ENCODE assay signal across 8 cellular contexts in the genomic region with DNA sequence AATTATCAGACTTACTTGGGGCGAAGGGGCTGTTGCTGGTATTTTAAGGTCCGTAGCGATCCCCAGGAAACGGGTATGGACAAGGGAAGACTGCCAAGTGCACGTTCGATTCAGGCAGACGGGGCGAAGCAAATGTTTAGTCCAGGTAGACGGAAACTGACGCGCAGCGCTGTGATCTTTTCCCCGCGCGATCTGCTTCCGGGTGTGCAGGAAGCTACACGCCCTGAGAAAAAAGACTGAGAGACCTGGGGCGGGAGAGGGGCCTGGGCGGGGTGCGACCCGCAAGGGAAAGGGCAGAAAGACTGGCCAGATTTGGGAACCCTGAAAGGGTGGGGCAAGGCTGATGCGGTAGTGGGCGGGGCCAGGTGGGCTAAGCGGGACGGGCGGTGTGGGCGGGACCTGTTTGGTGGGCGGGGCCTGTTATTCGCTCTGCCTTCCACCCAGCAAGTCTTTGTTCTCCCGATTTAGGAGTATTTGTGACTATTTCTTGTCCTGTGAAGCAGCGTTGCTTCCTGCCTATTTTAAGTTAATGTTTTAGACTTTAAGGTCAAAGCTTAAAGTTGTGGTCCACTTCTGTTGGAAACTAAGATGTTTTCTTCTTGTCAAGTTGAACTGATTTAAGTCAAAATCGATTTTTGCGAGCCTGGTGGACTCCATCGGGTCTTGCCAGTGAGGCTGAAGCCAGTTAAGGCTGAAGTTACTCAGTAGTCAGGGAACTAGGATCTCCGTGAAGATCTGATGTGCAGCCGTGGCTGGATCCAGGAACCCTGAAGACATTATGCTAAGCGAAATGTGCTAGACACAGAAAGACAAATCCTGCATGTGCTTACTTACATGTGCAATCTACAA. TPM values are rescaled to one million over a fixed set of nuclear protein-coding genes. Genes with fewer than 3 reads are reported as not detected.
DNase-seq lines count a peak whose midpoint lies in the region; ATAC-seq and TF ChIP-seq lines count a peak whose summit lies in the region.

A gene (minus strand): TSS at position 301 of the 849 bp plus-strand sequence. CDS start 3,549 bp downstream, outside the sequence.

- H3K27ac Mint-ChIP-seq in activated CD4-positive, alpha-beta T cell treated with anti-CD3 and anti-CD28 coated beads for 36 hours = peak within 1 kb of the TSS; percentile 93

- ATAC-seq in HG03097 (IDR thresholded peaks at IDR 0.05; ENCODE audit: low FRiP score, unreplicated experiment) (peak; percentile 72), left colon (peak; percentile 96)
- ATAC-seq in activated CD4-positive, alpha-beta T cell treated with anti-CD3 and anti-CD28 coated beads for 36 hours = peak; percentile 96

- H3K4me3 Mint-ChIP-seq in activated CD4-positive, alpha-beta T cell treated with anti-CD3 and anti-CD28 coated beads for 36 hours = peak within 1 kb of the TSS; percentile 87

- H3K27ac ChIP-seq in cingulate gyrus (ENCODE audit: low read depth, low read length) = peak within 1 kb of the TSS; percentile 75

- TF ChIP-seq CTCF in GM10266 (IDR thresholded peaks at IDR 0.05; ENCODE audit: control insufficient read depth, insufficient read depth, low read depth, missing control alignments) = no peak

- CTCF ChIA-PET in activated CD4-positive, alpha-beta T cell treated with anti-CD3 and anti-CD28 coated beads for 36 hours (lab: Charles Lee) = interaction anchor here (0.6 to 1.5 kb wide), 4 partner anchors 19 to 80 kb away, joined by 3 to 5 read pairs (median 4); no protein-coding TSS in a partner anchor

- H3K27me3 Mint-ChIP-seq in activated CD4-positive, alpha-beta T cell treated with anti-CD3 and anti-CD28 coated beads for 36 hours = no peaks in the 10 kb centered on the region

- peaks cover 36% of the 10 kb centered on the region for H3K36me3 Mint-ChIP-seq in activated CD4-positive, alpha-beta T cell treated with anti-CD3 and anti-CD28 coated beads for 36 hours (ENCODE audit: low read depth)

- intact Hi-C loops in activated CD4-positive, alpha-beta T cell treated with anti-CD3 and anti-CD28 coated beads for 36 hours (cut with DNase I, micrococcal nuclease) = loop anchor here (1.0 to 10.0 kb wide), 8 partner anchors 18 to 727 kb away; a partner anchor contains a TSS
- intact Hi-C loops in left colon (cut with DNase I, micrococcal nuclease) = no loop called here

- DNase-seq in GM10266 (ENCODE audit: extremely low spot score) = peak; percentile 81
- peak; percentile 26 for DNase-seq in NCI-H460 (ENCODE audit: extremely low read depth, low read depth)
- DNase-seq in activated CD4-positive, alpha-beta T cell treated with anti-CD3 and anti-CD28 coated beads for 36 hours = peak; percentile 96
- DNase-seq in left colon = peak; percentile 91 to 95
- peak; percentile 82 to 88 (median 84) for DNase-seq in stimulated activated CD4-positive, alpha-beta T cell treated with anti-CD3 and anti-CD28 coated beads, Interleukin-1b, Interleukin-23, amount 100 ng/mL, for 24 hours (ENCODE audit: low read depth in 4 of 4, low spot score in 1 of 4)
- DNase-seq in HuH-7 (ENCODE audit: low spot score) = no peak

- POLR2A ChIA-PET in activated CD4-positive, alpha-beta T cell treated with anti-CD3 and anti-CD28 coated beads for 36 hours (lab: Charles Lee) = interaction anchor here (0.6 kb wide), 1 partner anchor 12 kb away, joined by 3 read pairs; no protein-coding TSS in a partner anchor

- peaks cover 17% of the 10 kb centered on the region for H3K4me1 Mint-ChIP-seq in activated CD4-positive, alpha-beta T cell treated with anti-CD3 and anti-CD28 coated beads for 36 hours

- peaks cover 1% of the 10 kb centered on the region for H3K9me3 Mint-ChIP-seq in activated CD4-positive, alpha-beta T cell treated with anti-CD3 and anti-CD28 coated beads for 36 hours (ENCODE audit: low read depth)

RNA-seq across cellular contexts. Expression of the gene that starts here (rescaled TPM):
- 2.0 and 3.0 TPM in 2 replicates for total RNA-seq in NCI-H460 (2014; rRNA removed; shearing (Covaris generic))
- polyA plus RNA-seq in NCI-H460 (2014; cell fraction: nucleus; rRNA removed) = 0.63 and 1.0 TPM in 2 replicates
- total RNA-seq in activated CD4-positive, alpha-beta T cell treated with anti-CD3 and anti-CD28 coated beads for 36 hours = 10 to 100 TPM; 10.1 to 11.5 TPM
- total RNA-seq in left colon = 10 to 100 TPM; 10.5 to 15.4 TPM

Comparison
In these comparisons a context has a peak if more than half of its experiments do, and no peak if none do; other contexts are left out.
1. intact Hi-C loops: an anchor here in activated CD4-positive, alpha-beta T cell treated with anti-CD3 and anti-CD28 coated beads for 36 hours (1.0 to 10.0 kb wide); none called in left colon.